In genomic region chr15:90558182-90558581, GRCh38 we compare ENCODE assay signal across 9 cellular contexts. TPM values are rescaled to one million over a fixed set of nuclear protein-coding genes. Genes with fewer than 3 reads are reported as not detected.
DNase-seq lines count a peak whose midpoint lies in the region; ATAC-seq, FAIRE-seq and TF ChIP-seq lines count a peak whose summit lies in the region.
"Had no signal": no experiment of that assay in that cellular context is flagged by ENCODE, and none has a peak within 500 bp of the region (broad histone marks: within the 10 kb centered on the region; RNA-seq: fewer than 3 reads in every experiment).

No MANE protein-coding gene starts in this region.

- no peak for ATAC-seq in activated CD4-positive, alpha-beta T cell treated with anti-CD3 and anti-CD28 coated beads for 36 hours
- peak; percentile 98 for ATAC-seq in HepG2
- ATAC-seq in HG03432 (IDR thresholded peaks at IDR 0.05; ENCODE audit: unreplicated experiment) = no peak

- H3K4me1 ChIP-seq in HepG2 (ENCODE audit: insufficient read depth, low read length) (peaks cover 67% of the 10 kb centered on the region), thyroid gland (peaks cover 70 to 82% of the 10 kb centered on the region in 2 donors)

- peaks cover 76% of the 10 kb centered on the region for H3K4me1 Mint-ChIP-seq in activated CD4-positive, alpha-beta T cell treated with anti-CD3 and anti-CD28 coated beads for 36 hours

- H3K27ac Mint-ChIP-seq in activated CD4-positive, alpha-beta T cell treated with anti-CD3 and anti-CD28 coated beads for 36 hours = peak overlapping the region; percentile 77

- H3K9me3 ChIP-seq in HepG2 (ENCODE audit: low read length) (no peaks in the 10 kb centered on the region), thyroid gland (no peaks in the 10 kb centered on the region)

- H3K4me3 ChIP-seq in HepG2 (replicated peaks in 1 of 3; ENCODE audit: insufficient read depth in 1 of 3, low read depth in 2 of 3, low read length in 3 of 3) = peak overlapping the region in 2 of 3 experiments; percentile 10 to 16; a peak in 2 of 6 replicates
- H3K4me3 ChIP-seq in thyroid gland (replicated peaks in 1 of 3) = no peak overlapping the region

- H3K9me3 Mint-ChIP-seq in activated CD4-positive, alpha-beta T cell treated with anti-CD3 and anti-CD28 coated beads for 36 hours (ENCODE audit: low read depth) = no peaks in the 10 kb centered on the region

- intact Hi-C loops in activated CD4-positive, alpha-beta T cell treated with anti-CD3 and anti-CD28 coated beads for 36 hours (cut with DNase I, micrococcal nuclease) = no loop called here
- intact Hi-C loops in HepG2 (cut with micrococcal nuclease; ENCODE audit: unreplicated experiment) (no loop called here), thyroid gland (cut with DNase I) (no loop called here)

- TF ChIP-seq EP300 in HepG2 (IDR thresholded peaks at IDR 0.05; ENCODE audit: low read depth in 2 of 2, low read length in 2 of 2) (peak in 1 of 2 experiments; percentile 54; a peak in 3 of 4 replicates), HepG2 (CRISPR knock-in tag; IDR thresholded peaks at IDR 0.05; ENCODE audit: borderline replicate concordance) (no peak)

- H3K79me2 ChIP-seq in HepG2 (ENCODE audit: insufficient read depth, low read length) = no peaks in the 10 kb centered on the region

- no peak overlapping the region for H2AFZ ChIP-seq in HepG2 (ENCODE audit: low read length)

- H3K27me3 ChIP-seq in HepG2 (ENCODE audit: control insufficient read depth in 1 of 2, insufficient read depth in 2 of 2, low read length in 2 of 2) (no peaks in the 10 kb centered on the region), thyroid gland (no peaks in the 10 kb centered on the region)

- peak overlapping the region; percentile 15 for H3K9ac ChIP-seq in HepG2 (ENCODE audit: insufficient read depth, low read depth, low read length)

- BruUV-seq in HepG2 (replicated peaks; lab: Mats Ljungman, UMichigan) = no TSS peak

- no peak for TF ChIP-seq RAD21 in HepG2 (CRISPR knock-in tag; IDR thresholded peaks at IDR 0.05)

- WGBS in HepG2 (ENCODE audit: low lambda C conversion rate) = 1% methylated on average over 4 of the region's 4 CpGs
- WGBS in thyroid gland, 2 donors = 21 to 42% methylated on average over 4 of the region's 4 CpGs

- H3K36me3 ChIP-seq in HepG2 (replicated peaks in 1 of 2; ENCODE audit: control insufficient read depth in 1 of 2, insufficient read depth in 2 of 2, low read length in 2 of 2) = no peaks in the 10 kb centered on the region
- no peaks in the 10 kb centered on the region for H3K36me3 ChIP-seq in thyroid gland

- peak; percentile 96 for FAIRE-seq in HepG2 (lab: Jason Lieb, UNC)

- peak overlapping the region; percentile 62 for H3K4me2 ChIP-seq in HepG2 (ENCODE audit: low read depth, low read length)

- CTCF ChIA-PET in activated CD4-positive, alpha-beta T cell treated with anti-CD3 and anti-CD28 coated beads for 36 hours (lab: Charles Lee) = no interaction called here
- CTCF ChIA-PET in HepG2 (lab: Yijun Ruan, JAX; ENCODE audit: low intra/inter-chr PET ratio, low total read pairs) = no interaction called here

- no peaks in the 10 kb centered on the region for H3K27me3 Mint-ChIP-seq in activated CD4-positive, alpha-beta T cell treated with anti-CD3 and anti-CD28 coated beads for 36 hours

- TF ChIP-seq POLR2A in HepG2 (IDR thresholded peaks at IDR 0.05; ENCODE audit: insufficient read depth in 1 of 2, low read depth in 2 of 2, low read length in 2 of 2) = no peak
- no peak for TF ChIP-seq POLR2A in thyroid gland (IDR thresholded peaks at IDR 0.05)

- H3K4me3 Mint-ChIP-seq in activated CD4-positive, alpha-beta T cell treated with anti-CD3 and anti-CD28 coated beads for 36 hours = no peak overlapping the region

- POLR2A ChIA-PET in activated CD4-positive, alpha-beta T cell treated with anti-CD3 and anti-CD28 coated beads for 36 hours (lab: Charles Lee) = no interaction called here
- POLR2A ChIA-PET in HepG2 (lab: Yijun Ruan, JAX) = interaction anchor here (0.6 kb wide), 1 partner anchor 18 kb away, joined by 3 read pairs; no protein-coding TSS in a partner anchor

- H3K36me3 Mint-ChIP-seq in activated CD4-positive, alpha-beta T cell treated with anti-CD3 and anti-CD28 coated beads for 36 hours (ENCODE audit: low read depth) = peaks cover 24% of the 10 kb centered on the region

- no peak for DNase-seq in activated CD4-positive, alpha-beta T cell treated with anti-CD3 and anti-CD28 coated beads for 36 hours
- DNase-seq in activated CD4-positive, alpha-beta T cell treated with anti-CD3 and anti-CD28 coated beads, Interleukin-2, amount 50 U/mL, for 4 hours = no peak
- DNase-seq in HepG2 (ENCODE audit: low spot score) (peak; percentile 84), thyroid gland (peak; percentile 20 to 44), middle frontal gyrus (ENCODE audit: extremely low spot score, low spot score) (no peak), GM10266 (ENCODE audit: extremely low spot score) (no peak)
- DNase-seq: NCI-H2171 had no signal

- peak overlapping the region; percentile 53 for H3K27ac ChIP-seq in angular gyrus (ENCODE audit: low read depth, low read length)
- H3K27ac ChIP-seq in HepG2 (ENCODE audit: extremely low read length, insufficient read depth, low read length) = peak overlapping the region; percentile 72
- H3K27ac ChIP-seq in thyroid gland = peak overlapping the region; percentile 68 to 89 (median 78)

- TF ChIP-seq CTCF in HepG2 (CRISPR knock-in tag; IDR thresholded peaks at IDR 0.05) = peak; percentile 47
- TF ChIP-seq CTCF in thyroid gland (IDR thresholded peaks at IDR 0.05) = no peak
- no peak for TF ChIP-seq CTCF in GM10266 (IDR thresholded peaks at IDR 0.05; ENCODE audit: control insufficient read depth, insufficient read depth, low read depth, missing control alignments)

- H4K20me1 ChIP-seq in HepG2 (ENCODE audit: insufficient read depth, low read length) = no peaks in the 10 kb centered on the region

- in situ Hi-C loops in HepG2 (cut with HindIII; ENCODE audit: extremely low pct_ligation_motif_present, low pct_unique_long_range_greater_than_20kb) = no loop called here

TF ChIP-seq in HepG2, 621 proteins besides CTCF, POLR2A, EP300 and RAD21 (continues in another document):
- TF ChIP-seq ZBTB49 (CRISPR knock-in tag; IDR thresholded peaks at IDR 0.05; ENCODE audit: borderline replicate concordance) (no peak), RXRB (CRISPR knock-in tag; IDR thresholded peaks at IDR 0.05; ENCODE audit: borderline replicate concordance) (peak; percentile 46; the same call in 1 of the 2 replicates), MED1 (CRISPR knock-in tag; IDR thresholded peaks at IDR 0.05) (peak; percentile 60; the same call in 1 of the 2 replicates), PPARG (CRISPR knock-in tag; conservative IDR thresholded peaks at IDR 0.05) (peak; percentile 44; the same call in 1 of the 2 replicates), NR2F6 (IDR thresholded peaks at IDR 0.05) (no peak), NR2F6 (CRISPR knock-in tag; IDR thresholded peaks at IDR 0.05) (peak; percentile 25; the same call in 1 of the 2 replicates), SALL1 (CRISPR knock-in tag; IDR thresholded peaks at IDR 0.05) (peak; percentile 86), FOXJ3 (CRISPR knock-in tag; IDR thresholded peaks at IDR 0.05; ENCODE audit: borderline replicate concordance) (peak; percentile 19; the same call in 1 of the 2 replicates), HDAC2 (CRISPR knock-in tag; IDR thresholded peaks at IDR 0.05) (peak; percentile 52), SMARCE1 (IDR thresholded peaks at IDR 0.05; ENCODE audit: borderline replicate concordance) (no peak)

RNA-seq across cellular contexts. Expression of gene CRTC3, which starts 28.5 kb away (rescaled TPM):
- 10 to 100 TPM; 32.4 to 36.2 TPM for total RNA-seq in activated CD4-positive, alpha-beta T cell treated with anti-CD3 and anti-CD28 coated beads for 36 hours
- total RNA-seq in HepG2 (2016; rRNA removed; fragmentation: Illumina TruSeq; extraction: Trizol) (6.0 and 8.4 TPM in 2 replicates), thyroid gland (10 to 100 TPM; 49.4 to 76.0 (median 62.6) TPM)
- 3.5 and 4.1 TPM in 2 replicates for total RNA-seq in HepG2 (2016; cell fraction: cytosol; rRNA removed; fragmentation: Illumina TruSeq; extraction: Trizol; ENCODE audit: low read depth)
- total RNA-seq in HepG2 (2016; cell fraction: insoluble cytoplasmic fraction; rRNA removed; fragmentation: Illumina TruSeq; extraction: Trizol) = 5.5 and 7.9 TPM in 2 replicates
- 8.5 and 9.1 TPM in 2 replicates for total RNA-seq in HepG2 (2016; cell fraction: membrane; rRNA removed; fragmentation: Illumina TruSeq; extraction: Trizol)
- 11.9 and 14.9 TPM in 2 replicates for total RNA-seq in HepG2 (2016; cell fraction: nucleus; rRNA removed; fragmentation: Illumina TruSeq; extraction: Trizol)
- polyA plus RNA-seq in HepG2 (2011; rRNA removed) = 11.8 and 13.9 TPM in 2 replicates
- polyA plus RNA-seq in HepG2 (2011; cell fraction: cytosol; rRNA removed) = 5.2 and 6.7 TPM in 2 replicates
- 13.4 and 13.8 TPM in 2 replicates for polyA plus RNA-seq in HepG2 (2011; cell fraction: nucleus; rRNA removed)
- 8.8 and 10.8 TPM in 2 replicates for polyA plus RNA-seq in HepG2 (2012)
- polyA plus RNA-seq in HepG2 (2016; cell fraction: cytosol; fragmentation: Illumina TruSeq; extraction: Trizol; ENCODE audit: low read depth) = 3.4 and 3.6 TPM in 2 replicates
- polyA plus RNA-seq in HepG2 (2016; cell fraction: insoluble cytoplasmic fraction; fragmentation: Illumina TruSeq; extraction: Trizol; ENCODE audit: low read depth) = 5.0 and 8.1 TPM in 2 replicates
- polyA plus RNA-seq in HepG2 (2016; cell fraction: membrane; fragmentation: Illumina TruSeq; extraction: Trizol; ENCODE audit: low read depth) = 5.3 and 5.6 TPM in 2 replicates
- polyA plus RNA-seq in HepG2 (2016; cell fraction: nucleus; fragmentation: Illumina TruSeq; extraction: Trizol; ENCODE audit: insufficient read depth, low read depth) = 17.9 and 22.1 TPM in 2 replicates
- polyA minus RNA-seq in HepG2 (2011; rRNA and poly(A)+ RNA removed; ENCODE audit: low replicate concordance) = 15.8 and 105 TPM in 2 replicates
- 7.3 and 8.0 TPM in 2 replicates for polyA minus RNA-seq in HepG2 (2011; cell fraction: cytosol; rRNA and poly(A)+ RNA removed)
- 15.8 and 20.6 TPM in 2 replicates for polyA minus RNA-seq in HepG2 (2011; cell fraction: nucleus; rRNA and poly(A)+ RNA removed)

Comparison
In these comparisons a context has a peak if more than half of its experiments do, and no peak if none do; other contexts are left out.
1. DNase-seq: peak in HepG2 (single experiment) and thyroid gland (2 of 2); none in activated CD4-positive, alpha-beta T cell treated with anti-CD3 and anti-CD28 coated beads for 36 hours (single experiment), activated CD4-positive, alpha-beta T cell treated with anti-CD3 and anti-CD28 coated beads, Interleukin-2, amount 50 U/mL, for 4 hours (0 of 2), middle frontal gyrus (single experiment) and GM10266 (single experiment).
2. H3K4me3 ChIP-seq: peak in HepG2 (2 of 3); none in thyroid gland (0 of 3).
3. Peak in every context shown above with its lines, with median percentiles within 50 percentile points of each other: H3K27ac ChIP-seq.